In genomic region chr16:85181739-85182129, GRCh38 we compare ENCODE assay signal across 21 cellular contexts.
DNase-seq lines count a peak whose midpoint lies in the region; ATAC-seq and TF ChIP-seq lines count a peak whose summit lies in the region.
"Had no signal": no experiment of that assay in that cellular context is flagged by ENCODE, and none has a peak within 500 bp of the region (broad histone marks: within the 10 kb centered on the region; RNA-seq: fewer than 3 reads in every experiment).

No MANE protein-coding gene starts in this region.

- peak in 1 of 2 donors; percentile 43 for TF ChIP-seq RAD21 in liver (IDR thresholded peaks at IDR 0.05)

- no peak overlapping the region for H3K9ac ChIP-seq in liver (ENCODE audit: low read depth in 1 of 2, low read length in 2 of 2)
- H3K9ac ChIP-seq: SK-N-SH had no signal

- H3K27me3 ChIP-seq in left ventricle myocardium inferior (ENCODE audit: low read depth): no peaks in the 10 kb centered on the region
- no peaks in the 10 kb centered on the region for H3K27me3 ChIP-seq in liver (ENCODE audit: control insufficient read depth in 4 of 4, insufficient read depth in 4 of 4, low read length in 3 of 4)
- H3K27me3 ChIP-seq in gastrocnemius medialis: no peaks in the 10 kb centered on the region
- H3K27me3 ChIP-seq: Peyer's patch had no signal

- WGBS in liver: 53% methylated on average over 18 of the region's 18 CpGs

- H3K4me1 ChIP-seq in left ventricle myocardium inferior: peaks cover 45% of the 10 kb centered on the region
- H3K4me1 ChIP-seq in liver (ENCODE audit: control insufficient read depth in 4 of 4, insufficient read depth in 4 of 4, low read length in 3 of 4): peaks cover 7 to 15% (median 11%) of the 10 kb centered on the region in 4 donors
- H3K4me1 ChIP-seq in gastrocnemius medialis: peaks cover 26 to 51% of the 10 kb centered on the region in 2 donors

- H3K27ac ChIP-seq in left ventricle myocardium inferior (replicated peaks) (peak overlapping the region; percentile 48), liver (ENCODE audit: low read depth in 1 of 2, low read length in 2 of 2) (no peak overlapping the region), gastrocnemius medialis (peak overlapping the region in 2 of 4 donors; percentile 63 to 76)
- H3K27ac ChIP-seq: 22Rv1, HL-60, Peyer's patch had no signal

- ATAC-seq in Right ventricle myocardium superior (ENCODE audit: poor library complexity) (peak; percentile 27), Right ventricle myocardium inferior (no peak), gastrocnemius medialis (peak; percentile 53 to 83)

- H3K36me3 ChIP-seq in left ventricle myocardium inferior (peaks cover 10% of the 10 kb centered on the region), liver (ENCODE audit: control insufficient read depth in 4 of 4, insufficient read depth in 3 of 4, low read depth in 1 of 4, low read length in 3 of 4) (peaks cover 0 to 3% (median 0%) of the 10 kb centered on the region in 4 donors), gastrocnemius medialis (peaks cover 0 to 7% of the 10 kb centered on the region in 2 donors)
- H3K36me3 ChIP-seq: Peyer's patch had no signal

- H3K9me3 ChIP-seq in left ventricle myocardium inferior (replicated peaks) (peaks cover 13% of the 10 kb centered on the region), liver (ENCODE audit: control insufficient read depth in 4 of 4, low read length in 3 of 4) (peaks cover 0 to 4% (median 2%) of the 10 kb centered on the region in 4 donors), gastrocnemius medialis (peaks cover 0 to 4% (median 0%) of the 10 kb centered on the region in 3 donors)
- H3K9me3 ChIP-seq: SK-N-SH had no signal

- in situ Hi-C loops in gastrocnemius medialis (cut with MboI; ENCODE audit: low sequenced_read_pairs in 4 of 4): no loop called here

- H3K4me3 ChIP-seq in left ventricle myocardium inferior (no peak overlapping the region), liver (ENCODE audit: low read depth in 1 of 3, low read length in 3 of 3) (no peak overlapping the region), gastrocnemius medialis (no peak overlapping the region)
- H3K4me3 ChIP-seq: Peyer's patch had no signal

- peak; percentile 39 for DNase-seq in Right ventricle myocardium superior
- DNase-seq in Right ventricle myocardium inferior (ENCODE audit: missing footprints): no peak
- DNase-seq in left ventricle myocardium inferior: no peak
- DNase-seq in gastrocnemius medialis: peak in 1 of 2 donors; percentile 75
- DNase-seq in COLO668 (lab: John Stamatoyannopoulos, UW; ENCODE audit: unreplicated experiment): no peak
- DNase-seq in stimulated activated naive CD4-positive, alpha-beta T cell (lab: John Stamatoyannopoulos, UW): no peak
- no peak for DNase-seq in AG20443 (ENCODE audit: low spot score)
- DNase-seq: DMS153, DND-41, KBM-7, NCI-H1105 treated with DMSO at 0.1 percent for 48 hours, NCI-H146, NCI-H1930, NCI-H2227 treated with DMSO at 0.1 percent for 48 hours, NCI-H69, OCI-M1, Peyer's patch, SK-N-SH had no signal

- TF ChIP-seq CTCF in left ventricle myocardium inferior (IDR thresholded peaks at IDR 0.05; ENCODE audit: borderline replicate concordance) (no peak), liver (IDR thresholded peaks at IDR 0.05; ENCODE audit: low read depth, low read length, missing input control) (no peak), gastrocnemius medialis (IDR thresholded peaks at IDR 0.05 in 4 of 5, conservative IDR thresholded peaks at IDR 0.05 in 1 of 5) (no peak)

- intact Hi-C loops in Right ventricle myocardium superior (cut with DNase I) (no loop called here), Right ventricle myocardium inferior (cut with DNase I) (no loop called here), left ventricle myocardium inferior (cut with micrococcal nuclease) (no loop called here), gastrocnemius medialis (cut with DNase I; ENCODE audit: low total_unique reads) (no loop called here)

- no peak for TF ChIP-seq POLR2A in gastrocnemius medialis (IDR thresholded peaks at IDR 0.05)

TF ChIP-seq in liver, 16 proteins besides CTCF, POLR2A, EP300 and RAD21:
- TF ChIP-seq TAF1 (conservative IDR thresholded peaks at IDR 0.05) (no peak), JUND (IDR thresholded peaks at IDR 0.05) (peak in 1 of 2 donors; percentile 31), MAX (IDR thresholded peaks at IDR 0.05) (no peak), HNF4G (IDR thresholded peaks at IDR 0.05) (peak; percentile 58), FOXA1 (IDR thresholded peaks at IDR 0.05) (peak; percentile 30), REST (IDR thresholded peaks at IDR 0.05) (peak; percentile 23), HNF4A (conservative IDR thresholded peaks at IDR 0.05) (peak; percentile 92 to 96), ZBTB33 (IDR thresholded peaks at IDR 0.05) (no peak), EGR1 (IDR thresholded peaks at IDR 0.05; ENCODE audit: low read depth in 2 of 2) (no peak), ATF3 (IDR thresholded peaks at IDR 0.05) (no peak), NR2F2 (IDR thresholded peaks at IDR 0.05) (no peak), GABPA (IDR thresholded peaks at IDR 0.05 in 1 of 2, conservative IDR thresholded peaks at IDR 0.05 in 1 of 2) (no peak), FOXA2 (IDR thresholded peaks at IDR 0.05) (peak; percentile 24), SP1 (IDR thresholded peaks at IDR 0.05) (peak; percentile 57), YY1 (IDR thresholded peaks at IDR 0.05) (peak; percentile 48), RXRA (IDR thresholded peaks at IDR 0.05) (peak; percentile 56 to 88)
